13 cellular contexts compared by ENCODE assay signal in the genomic region with DNA sequence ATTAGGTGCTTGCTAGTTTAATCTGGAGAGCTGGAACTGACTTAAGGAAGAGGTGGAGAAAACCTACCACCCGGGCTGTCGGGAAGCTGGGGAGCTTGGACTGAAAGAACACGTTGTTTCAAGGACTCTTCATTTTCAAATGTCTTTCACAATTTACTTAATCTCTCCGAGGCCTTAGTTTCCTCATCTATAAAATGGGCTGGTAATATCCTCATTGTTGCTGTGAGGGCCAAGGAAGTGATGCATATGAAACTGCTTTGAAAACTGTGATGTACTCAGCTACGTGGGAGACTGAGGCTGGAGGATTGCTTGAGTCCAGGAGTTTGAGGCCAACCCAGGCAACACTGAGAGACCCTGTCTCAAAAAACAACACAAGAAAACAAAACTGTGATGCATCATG. TPM values are rescaled to one million over a fixed set of nuclear protein-coding genes. Genes with fewer than 3 reads are reported as not detected.
DNase-seq lines count a peak whose midpoint lies in the region; ATAC-seq and TF ChIP-seq lines count a peak whose summit lies in the region.
"Had no signal": no experiment of that assay in that cellular context is flagged by ENCODE, and none has a peak within 500 bp of the region (broad histone marks: within the 10 kb centered on the region; RNA-seq: fewer than 3 reads in every experiment).

No MANE protein-coding gene starts in this region.

- H3K27ac ChIP-seq in CD4-positive, CD25-positive, alpha-beta regulatory T cell (ENCODE audit: insufficient read depth, low read length, poor library complexity, severe bottlenecking) = peak overlapping the region; percentile 84
- H3K27ac ChIP-seq in CD4-positive, alpha-beta memory T cell (ENCODE audit: low read depth, low read length) = no peak overlapping the region
- H3K27ac ChIP-seq in Peyer's patch = no peak overlapping the region
- H3K27ac ChIP-seq: C4-2B, GM23248 had no signal

- no peak for DNase-seq in CD4-positive, CD25-positive, alpha-beta regulatory T cell
- DNase-seq in CD4-positive, alpha-beta memory T cell = no peak
- no peak for DNase-seq in naive thymus-derived CD8-positive, alpha-beta T cell
- DNase-seq in Peyer's patch (no peak), ACHN (no peak)
- DNase-seq: BE2C, DMS53, GM23248, H9 had no signal

- H3K27me3 ChIP-seq in CD4-positive, CD25-positive, alpha-beta regulatory T cell (ENCODE audit: control insufficient read depth, insufficient read depth, low read length) = no peaks in the 10 kb centered on the region
- H3K27me3 ChIP-seq in CD4-positive, alpha-beta memory T cell (ENCODE audit: insufficient read depth, low read length) = no peaks in the 10 kb centered on the region
- H3K27me3 ChIP-seq in Peyer's patch = no peaks in the 10 kb centered on the region

- CTCF ChIA-PET in CD4-positive, alpha-beta memory T cell (lab: Charles Lee; ENCODE audit: partially characterized antibody) = interaction anchor here (0.7 to 10.9 kb wide), 4 partner anchors 18 to 316 kb away, joined by 3 to 83 read pairs (median 6); no protein-coding TSS in a partner anchor

- no peaks in the 10 kb centered on the region for H3K9me3 ChIP-seq in CD4-positive, CD25-positive, alpha-beta regulatory T cell (ENCODE audit: control insufficient read depth in 2 of 2, low read length in 2 of 2)
- H3K9me3 ChIP-seq in CD4-positive, alpha-beta memory T cell (ENCODE audit: control insufficient read depth in 1 of 2, low read length in 2 of 2) = no peaks in the 10 kb centered on the region
- H3K9me3 ChIP-seq in Peyer's patch = no peaks in the 10 kb centered on the region
- H3K9me3 ChIP-seq: BE2C had no signal

- H3K27me3 Mint-ChIP-seq in CD4-positive, CD25-positive, alpha-beta regulatory T cell = peaks cover 4% of the 10 kb centered on the region
- H3K27me3 Mint-ChIP-seq in CD4-positive, alpha-beta memory T cell = no peaks in the 10 kb centered on the region
- H3K27me3 Mint-ChIP-seq in activated T-helper 17 cell treated with anti-CD3 and anti-CD28 coated beads, Interleukin-2, amount 50 U/mL, for 72 hours = no peaks in the 10 kb centered on the region
- peaks cover 0 to 5% (median 0%) of the 10 kb centered on the region in 5 donors for H3K27me3 Mint-ChIP-seq in naive thymus-derived CD8-positive, alpha-beta T cell

- TF ChIP-seq CTCF in Peyer's patch (IDR thresholded peaks at IDR 0.05) = no peak

- H3K4me1 Mint-ChIP-seq in CD4-positive, CD25-positive, alpha-beta regulatory T cell = peaks cover 34 to 86% (median 47%) of the 10 kb centered on the region in 4 donors
- H3K4me1 Mint-ChIP-seq in CD4-positive, alpha-beta memory T cell = peaks cover 29 to 57% (median 49%) of the 10 kb centered on the region in 4 donors
- peaks cover 15% of the 10 kb centered on the region for H3K4me1 Mint-ChIP-seq in activated T-helper 17 cell treated with anti-CD3 and anti-CD28 coated beads, Interleukin-2, amount 50 U/mL, for 72 hours
- peaks cover 18 to 54% (median 39%) of the 10 kb centered on the region in 4 donors for H3K4me1 Mint-ChIP-seq in naive thymus-derived CD8-positive, alpha-beta T cell

- TF ChIP-seq POLR2A in Peyer's patch (IDR thresholded peaks at IDR 0.05) = no peak

- no peak overlapping the region for H3K4me3 ChIP-seq in CD4-positive, CD25-positive, alpha-beta regulatory T cell (ENCODE audit: low read depth, low read length)
- no peak overlapping the region for H3K4me3 ChIP-seq in CD4-positive, alpha-beta memory T cell (ENCODE audit: low read length in 2 of 2)
- H3K4me3 ChIP-seq in Peyer's patch = no peak overlapping the region
- H3K4me3 ChIP-seq: GM23248 had no signal

- H3K4me1 ChIP-seq in CD4-positive, CD25-positive, alpha-beta regulatory T cell (ENCODE audit: control insufficient read depth, insufficient read depth, low read length, poor library complexity, severe bottlenecking) = peaks cover 52% of the 10 kb centered on the region
- H3K4me1 ChIP-seq in CD4-positive, alpha-beta memory T cell (ENCODE audit: insufficient read depth, low read length) = peaks cover 62% of the 10 kb centered on the region
- H3K4me1 ChIP-seq in Peyer's patch = no peaks in the 10 kb centered on the region
- H3K4me1 ChIP-seq: BE2C had no signal

- intact Hi-C loops in CD4-positive, alpha-beta memory T cell (cut with micrococcal nuclease) = loop anchor here (10.0 kb wide), 1 partner anchor 836 kb away; a partner anchor contains a TSS

- POLR2A ChIA-PET in CD4-positive, alpha-beta memory T cell (lab: Charles Lee; ENCODE audit: partially characterized antibody) = interaction anchor here (0.9 kb wide), 1 partner anchor 21 kb away, joined by 3 read pairs; no protein-coding TSS in a partner anchor
- POLR2A ChIA-PET in naive thymus-derived CD8-positive, alpha-beta T cell (lab: Charles Lee) = interaction anchor here (1.2 kb wide), 1 partner anchor 19 kb away, joined by 3 read pairs; no protein-coding TSS in a partner anchor

- no peaks in the 10 kb centered on the region for H3K36me3 ChIP-seq in CD4-positive, CD25-positive, alpha-beta regulatory T cell (ENCODE audit: control insufficient read depth, insufficient read depth, low read length)
- H3K36me3 ChIP-seq in CD4-positive, alpha-beta memory T cell (ENCODE audit: insufficient read depth, low read length) = no peaks in the 10 kb centered on the region
- no peaks in the 10 kb centered on the region for H3K36me3 ChIP-seq in Peyer's patch
- H3K36me3 ChIP-seq: BE2C had no signal

- in situ Hi-C loops in ACHN (cut with HindIII; ENCODE audit: low pct_ligation_motif_present, low pct_unique_long_range_greater_than_20kb, low sequenced_read_pairs) = no loop called here

- no peak for ATAC-seq in CD4-positive, CD25-positive, alpha-beta regulatory T cell (ENCODE audit: low read depth in 2 of 2)
- ATAC-seq in activated T-helper 17 cell treated with anti-CD3 and anti-CD28 coated beads, Interleukin-2, amount 50 U/mL, for 72 hours (replicated peaks) = no peak
- ATAC-seq in naive thymus-derived CD8-positive, alpha-beta T cell = no peak
- no peak for ATAC-seq in HG03469 (IDR thresholded peaks at IDR 0.05; ENCODE audit: unreplicated experiment)

- H3K9me3 Mint-ChIP-seq in CD4-positive, CD25-positive, alpha-beta regulatory T cell = peaks cover 0 to 1% (median 0%) of the 10 kb centered on the region in 7 donors
- H3K9me3 Mint-ChIP-seq in CD4-positive, alpha-beta memory T cell = peaks cover 0 to 2% (median 0%) of the 10 kb centered on the region in 8 donors
- H3K9me3 Mint-ChIP-seq in activated T-helper 17 cell treated with anti-CD3 and anti-CD28 coated beads, Interleukin-2, amount 50 U/mL, for 72 hours = no peaks in the 10 kb centered on the region
- H3K9me3 Mint-ChIP-seq in naive thymus-derived CD8-positive, alpha-beta T cell = no peaks in the 10 kb centered on the region
- H3K9me3 Mint-ChIP-seq: H9 had no signal

- H3K36me3 Mint-ChIP-seq in CD4-positive, CD25-positive, alpha-beta regulatory T cell = no peaks in the 10 kb centered on the region
- no peaks in the 10 kb centered on the region for H3K36me3 Mint-ChIP-seq in CD4-positive, alpha-beta memory T cell
- no peaks in the 10 kb centered on the region for H3K36me3 Mint-ChIP-seq in activated T-helper 17 cell treated with anti-CD3 and anti-CD28 coated beads, Interleukin-2, amount 50 U/mL, for 72 hours (ENCODE audit: low read depth)
- no peaks in the 10 kb centered on the region for H3K36me3 Mint-ChIP-seq in naive thymus-derived CD8-positive, alpha-beta T cell

- peak overlapping the region in 3 of 4 donors; percentile 0 to 86 (median 23) for H3K4me3 Mint-ChIP-seq in CD4-positive, CD25-positive, alpha-beta regulatory T cell
- H3K4me3 Mint-ChIP-seq in CD4-positive, alpha-beta memory T cell = no peak overlapping the region
- no peak overlapping the region for H3K4me3 Mint-ChIP-seq in activated T-helper 17 cell treated with anti-CD3 and anti-CD28 coated beads, Interleukin-2, amount 50 U/mL, for 72 hours
- no peak overlapping the region for H3K4me3 Mint-ChIP-seq in naive thymus-derived CD8-positive, alpha-beta T cell
- H3K4me3 Mint-ChIP-seq: H9 had no signal

- peak overlapping the region; percentile 96 to 99 (median 97) for H3K27ac Mint-ChIP-seq in CD4-positive, CD25-positive, alpha-beta regulatory T cell
- peak overlapping the region in 6 of 7 donors; percentile 31 to 97 (median 74) for H3K27ac Mint-ChIP-seq in CD4-positive, alpha-beta memory T cell
- peak overlapping the region; percentile 8 for H3K27ac Mint-ChIP-seq in activated T-helper 17 cell treated with anti-CD3 and anti-CD28 coated beads, Interleukin-2, amount 50 U/mL, for 72 hours
- peak overlapping the region in 8 of 10 donors; percentile 11 to 94 (median 53) for H3K27ac Mint-ChIP-seq in naive thymus-derived CD8-positive, alpha-beta T cell
- H3K27ac Mint-ChIP-seq: H9 had no signal

RNA-seq across cellular contexts. Expression of a gene that starts 36.7 kb away (rescaled TPM):
- not detected for total RNA-seq in CD4-positive, CD25-positive, alpha-beta regulatory T cell
- not detected for polyA plus RNA-seq in CD4-positive, CD25-positive, alpha-beta regulatory T cell
- total RNA-seq in CD4-positive, alpha-beta memory T cell = not detected
- not detected for polyA plus RNA-seq in CD4-positive, alpha-beta memory T cell
- total RNA-seq in activated T-helper 17 cell treated with anti-CD3 and anti-CD28 coated beads, Interleukin-2, amount 50 U/mL, for 72 hours = not detected
- total RNA-seq in naive thymus-derived CD8-positive, alpha-beta T cell = not detected
- not detected for polyA plus RNA-seq in naive thymus-derived CD8-positive, alpha-beta T cell
- total RNA-seq in Peyer's patch = 1 to 10 TPM; 1.7 to 3.9 (median 2.9) TPM
- total RNA-seq: GM23248, H9 had no signal
- polyA plus RNA-seq: AG04450, GM23248 had no signal

Comparison
In these comparisons a context has a peak if more than half of its experiments do, and no peak if none do; other contexts are left out.
1. H3K27ac Mint-ChIP-seq: peak in every context shown above with its lines; median percentile 97 in CD4-positive, CD25-positive, alpha-beta regulatory T cell; 74 in CD4-positive, alpha-beta memory T cell; 53 in naive thymus-derived CD8-positive, alpha-beta T cell; 8 in activated T-helper 17 cell treated with anti-CD3 and anti-CD28 coated beads, Interleukin-2, amount 50 U/mL, for 72 hours.
2. H3K4me3 Mint-ChIP-seq: peak in CD4-positive, CD25-positive, alpha-beta regulatory T cell (3 of 4); none in CD4-positive, alpha-beta memory T cell (0 of 8), activated T-helper 17 cell treated with anti-CD3 and anti-CD28 coated beads, Interleukin-2, amount 50 U/mL, for 72 hours (single experiment) and naive thymus-derived CD8-positive, alpha-beta T cell (0 of 10).